8 cellular contexts compared by ENCODE assay signal in the genomic region with DNA sequence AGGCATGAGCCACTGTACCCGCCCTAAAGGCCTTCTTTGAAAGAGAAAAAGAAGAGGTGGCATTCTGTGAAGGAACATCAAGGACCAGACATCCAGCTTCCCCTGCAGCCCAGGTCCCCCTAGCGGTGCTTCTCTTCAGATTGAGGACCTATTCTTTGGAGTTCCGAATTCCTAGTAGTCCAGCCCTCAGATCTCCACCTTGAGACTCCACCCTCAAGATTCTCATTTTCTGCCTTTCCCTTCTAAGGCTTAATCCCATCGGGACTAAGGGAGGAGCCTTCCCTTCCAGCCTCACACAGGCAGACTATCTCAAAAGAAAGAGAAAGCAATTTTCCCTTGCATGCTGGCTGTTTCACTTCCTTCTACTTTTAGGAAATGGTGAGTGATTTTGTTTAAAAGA. TPM values are rescaled to one million over a fixed set of nuclear protein-coding genes. Genes with fewer than 3 reads are reported as not detected.
A peak's percentile ranks its signal among the peaks of the same experiment; 100 is the strongest.
DNase-seq lines count a peak whose midpoint lies in the region; ATAC-seq lines count a peak whose summit lies in the region.

No MANE protein-coding gene starts in this region.

- no peak overlapping the region for H3K27ac Mint-ChIP-seq in activated T-cell treated with anti-CD3 and anti-CD28 coated beads, Interleukin-2, amount 50 U/mL, for 72 hours

- DNase-seq in NCI-H748 (lab: John Stamatoyannopoulos, UW; ENCODE audit: unreplicated experiment) (peak; percentile 59), NCI-H748 treated with DMSO at 0.1 percent for 48 hours (lab: John Stamatoyannopoulos, UW) (no peak), NCI-H1092 (lab: John Stamatoyannopoulos, UW) (peak; percentile 19), Right ventricle myocardium superior (no peak), occipital lobe (lab: John Stamatoyannopoulos, UW) (no peak)
- peak; percentile 34 to 40 for DNase-seq in activated T-cell treated with anti-CD3 and anti-CD28 coated beads, Interleukin-2, amount 50 U/mL, for 72 hours
- DNase-seq in stimulated activated CD4-positive, alpha-beta T cell treated with anti-CD3 and anti-CD28 coated beads, Interleukin-12 subunit alpha, Interleukin-12 subunit beta, amount 100 ng/mL, for 24 hours (ENCODE audit: low read depth in 2 of 2) = peak; percentile 9 to 28

- peak in 1 of 2 donors; percentile 36 for ATAC-seq in activated T-cell treated with anti-CD3 and anti-CD28 coated beads, Interleukin-2, amount 50 U/mL, for 72 hours (replicated peaks in 1 of 2)
- ATAC-seq in Right ventricle myocardium superior (ENCODE audit: poor library complexity) (peak; percentile 78), HG03025 (IDR thresholded peaks at IDR 0.05; ENCODE audit: low FRiP score, unreplicated experiment) (no peak)

- H3K27me3 Mint-ChIP-seq in activated T-cell treated with anti-CD3 and anti-CD28 coated beads, Interleukin-2, amount 50 U/mL, for 72 hours (ENCODE audit: low read depth) = peaks cover 17% of the 10 kb centered on the region

- H3K4me1 Mint-ChIP-seq in activated T-cell treated with anti-CD3 and anti-CD28 coated beads, Interleukin-2, amount 50 U/mL, for 72 hours (ENCODE audit: low read depth) = no peaks in the 10 kb centered on the region

- intact Hi-C loops in Right ventricle myocardium superior (cut with DNase I) = loop anchor here (10.0 kb wide), 1 partner anchor 128 kb away; a partner anchor contains a TSS

- H3K9me3 Mint-ChIP-seq in activated T-cell treated with anti-CD3 and anti-CD28 coated beads, Interleukin-2, amount 50 U/mL, for 72 hours = no peaks in the 10 kb centered on the region

- H3K4me3 Mint-ChIP-seq in activated T-cell treated with anti-CD3 and anti-CD28 coated beads, Interleukin-2, amount 50 U/mL, for 72 hours = peak overlapping the region in 1 of 2 donors; percentile 8

- H3K36me3 Mint-ChIP-seq in activated T-cell treated with anti-CD3 and anti-CD28 coated beads, Interleukin-2, amount 50 U/mL, for 72 hours (ENCODE audit: insufficient read depth in 2 of 2) = no peaks in the 10 kb centered on the region

RNA-seq across cellular contexts. Expression of a gene that starts 32.5 kb away (rescaled TPM):
- not detected for total RNA-seq in activated T-cell treated with anti-CD3 and anti-CD28 coated beads, Interleukin-2, amount 50 U/mL, for 72 hours
- total RNA-seq in Right ventricle myocardium superior = 0.19 TPM
- not detected for total RNA-seq in occipital lobe

RNA-seq across cellular contexts. Expression of a gene that starts 59.3 kb away (rescaled TPM):
- not detected for total RNA-seq in activated T-cell treated with anti-CD3 and anti-CD28 coated beads, Interleukin-2, amount 50 U/mL, for 72 hours
- total RNA-seq in Right ventricle myocardium superior = not detected
- not detected for total RNA-seq in occipital lobe

Comparison
In these comparisons a context has a peak if more than half of its experiments do, and no peak if none do; other contexts are left out.
1. DNase-seq: peak in NCI-H748 (single experiment), NCI-H1092 (single experiment), activated T-cell treated with anti-CD3 and anti-CD28 coated beads, Interleukin-2, amount 50 U/mL, for 72 hours (2 of 2) and stimulated activated CD4-positive, alpha-beta T cell treated with anti-CD3 and anti-CD28 coated beads, Interleukin-12 subunit alpha, Interleukin-12 subunit beta, amount 100 ng/mL, for 24 hours (2 of 2); none in NCI-H748 treated with DMSO at 0.1 percent for 48 hours (single experiment), Right ventricle myocardium superior (single experiment) and occipital lobe (single experiment).